In genomic region chr19:12778020-12778904, GRCh38 we compare ENCODE assay signal across 8 cellular contexts. TPM values are rescaled to one million over a fixed set of nuclear protein-coding genes. Genes with fewer than 3 reads are reported as not detected.
DNase-seq lines count a peak whose midpoint lies in the region; ATAC-seq and TF ChIP-seq lines count a peak whose summit lies in the region.

No MANE protein-coding gene starts in this region.

- CTCF ChIA-PET in RWPE1 (lab: Yijun Ruan, JAX): interaction anchor here (0.6 to 3.3 kb wide), 11 partner anchors 8 to 113 kb away, joined by 3 to 40 read pairs (median 5); partner anchors contain the start of genes GCDH, JUNB, RNASEH2A and RTBDN

- DNase-seq in DMS114 treated with DMSO at 0.1 percent for 48 hours (lab: John Stamatoyannopoulos, UW; ENCODE audit: unreplicated experiment) (peak; percentile 52), RWPE1 (ENCODE audit: low spot score) (peak; percentile 58), gastrocnemius medialis (peak in 1 of 2 donors; percentile 66), epidermal melanocyte (ENCODE audit: insufficient read length, low spot score) (no peak)

- H3K4me3 Mint-ChIP-seq in brain: peak overlapping the region; percentile 81 to 91 (median 85)

- no peaks in the 10 kb centered on the region for H3K36me3 ChIP-seq in HUES6 (ENCODE audit: control insufficient read depth, insufficient read depth, low read length)
- no peaks in the 10 kb centered on the region for H3K36me3 ChIP-seq in iPS-18a (ENCODE audit: control insufficient read depth, low read depth, low read length)
- H3K36me3 ChIP-seq in gastrocnemius medialis: no peaks in the 10 kb centered on the region

- peaks cover 21% of the 10 kb centered on the region for H3K4me1 ChIP-seq in HUES6 (ENCODE audit: control insufficient read depth, insufficient read depth, low read length)
- peaks cover 20% of the 10 kb centered on the region for H3K4me1 ChIP-seq in iPS-18a (ENCODE audit: control insufficient read depth, low read depth, low read length)
- peaks cover 36 to 56% of the 10 kb centered on the region in 2 donors for H3K4me1 ChIP-seq in gastrocnemius medialis

- H3K27me3 ChIP-seq in HUES6 (ENCODE audit: control insufficient read depth, insufficient read depth, low read length) (no peaks in the 10 kb centered on the region), iPS-18a (ENCODE audit: control insufficient read depth, insufficient read depth, low read length) (no peaks in the 10 kb centered on the region), gastrocnemius medialis (no peaks in the 10 kb centered on the region)

- H3K9ac ChIP-seq in HUES6 (ENCODE audit: low read length) (peak overlapping the region; percentile 70), iPS-18a (ENCODE audit: low read length) (peak overlapping the region; percentile 39)

- H3K9me3 Mint-ChIP-seq in brain: no peaks in the 10 kb centered on the region

- no peaks in the 10 kb centered on the region for H3K9me3 ChIP-seq in HUES6 (ENCODE audit: control insufficient read depth, insufficient read depth, low read depth, low read length)
- no peaks in the 10 kb centered on the region for H3K9me3 ChIP-seq in iPS-18a (ENCODE audit: control insufficient read depth, low read depth, low read length)
- no peaks in the 10 kb centered on the region for H3K9me3 ChIP-seq in gastrocnemius medialis

- H3K4me3 ChIP-seq in HUES6 (ENCODE audit: low read depth, low read length) (peak overlapping the region; percentile 77), iPS-18a (ENCODE audit: low read length) (peak overlapping the region; percentile 78), gastrocnemius medialis (peak overlapping the region; percentile 58 to 76 (median 70))

- no peak for TF ChIP-seq CTCF in RWPE1 (conservative IDR thresholded peaks at IDR 0.05; ENCODE audit: low read depth)
- no peak for TF ChIP-seq CTCF in brain (conservative IDR thresholded peaks at IDR 0.05)
- TF ChIP-seq CTCF in gastrocnemius medialis (IDR thresholded peaks at IDR 0.05 in 4 of 5, conservative IDR thresholded peaks at IDR 0.05 in 1 of 5): no peak

- H3K27me3 Mint-ChIP-seq in brain: peaks cover 4% of the 10 kb centered on the region

- H3K36me3 Mint-ChIP-seq in brain: no peaks in the 10 kb centered on the region

- no peak overlapping the region; the same call in 1 of the 2 replicates for H3K27ac ChIP-seq in HUES6 (ENCODE audit: low read depth, low read length)
- peak overlapping the region; percentile 99 for H3K27ac ChIP-seq in RWPE1
- H3K27ac ChIP-seq in iPS-18a (ENCODE audit: low read length): no peak overlapping the region
- H3K27ac ChIP-seq in gastrocnemius medialis: peak overlapping the region; percentile 87 to 94 (median 92)

- intact Hi-C loops in gastrocnemius medialis (cut with DNase I; ENCODE audit: low total_unique reads): loop anchor here (1.0 to 10.0 kb wide), 2 partner anchors 18 to 1787 kb away; no protein-coding TSS in a partner anchor

- ATAC-seq in gastrocnemius medialis (peak; percentile 23 to 24), HG02571 (IDR thresholded peaks at IDR 0.05; ENCODE audit: unreplicated experiment) (no peak)

- POLR2A ChIA-PET in RWPE1 (lab: Yijun Ruan, JAX; ENCODE audit: low non-redundant PET): interaction anchor here (2.3 to 4.3 kb wide), 2 partner anchors 13 to 18 kb away, joined by 8 to 120 read pairs; partner anchors contain the start of gene JUNB

- H3K27ac Mint-ChIP-seq in brain: peak overlapping the region; percentile 92 to 99 (median 93)

- H3K4me1 Mint-ChIP-seq in brain: peaks cover 56% of the 10 kb centered on the region

- TF ChIP-seq POLR2A in gastrocnemius medialis (IDR thresholded peaks at IDR 0.05): peak; percentile 31 to 43

- in situ Hi-C loops in gastrocnemius medialis (cut with MboI; ENCODE audit: low sequenced_read_pairs in 4 of 4): no loop called here

RNA-seq across cellular contexts. Expression of gene HOOK2, which starts 2.9 kb away (rescaled TPM):
- polyA plus RNA-seq in brain (ENCODE audit: insufficient read depth, low read depth, low replicate concordance): 14.8 TPM
- 10 to 100 TPM; 12.3 to 23.4 (median 17.6) TPM for total RNA-seq in gastrocnemius medialis

RNA-seq across cellular contexts. Expression of gene JUNB, which starts 13.0 kb away (rescaled TPM):
- polyA plus RNA-seq in brain (ENCODE audit: insufficient read depth, low read depth, low replicate concordance): 25.7 TPM
- total RNA-seq in gastrocnemius medialis: 100 to 1,000 TPM in 2 of 4 donors, 10 to 100 TPM in 2; 59.0 to 200 (median 128) TPM

RNA-seq across cellular contexts. Expression of gene PRDX2, which starts 23.3 kb away (rescaled TPM):
- polyA plus RNA-seq in brain (ENCODE audit: insufficient read depth, low read depth, low replicate concordance): 1,078 TPM
- 100 to 1,000 TPM; 357 to 551 (median 406) TPM for total RNA-seq in gastrocnemius medialis

RNA-seq across cellular contexts. Expression of gene THSD8, which starts 23.6 kb away (rescaled TPM):
- polyA plus RNA-seq in brain (ENCODE audit: insufficient read depth, low read depth, low replicate concordance): 48.0 TPM
- total RNA-seq in gastrocnemius medialis: not detected

RNA-seq across cellular contexts. Expression of gene BEST2, which starts 26.7 kb away (rescaled TPM):
- polyA plus RNA-seq in brain (ENCODE audit: insufficient read depth, low read depth, low replicate concordance): 0.20 TPM
- under 1 TPM in 1 of 4 donors, not detected in 3; 0.63 TPM for total RNA-seq in gastrocnemius medialis

Comparison
In these comparisons a context has a peak if more than half of its experiments do, and no peak if none do; other contexts are left out.
1. H3K27ac ChIP-seq: peak in RWPE1 (single experiment) and gastrocnemius medialis (4 of 4); none in HUES6 (single experiment) and iPS-18a (single experiment).
2. Peak in every context shown above with its lines, with median percentiles within 50 percentile points of each other: H3K4me3 ChIP-seq.